Comparison of ENCODE assay signal across 14 cellular contexts in genomic region chr11:12777208-12777874, GRCh38.
DNase-seq lines count a peak whose midpoint lies in the region; ATAC-seq and TF ChIP-seq lines count a peak whose summit lies in the region.
"Had no signal": no experiment of that assay in that cellular context is flagged by ENCODE, and none has a peak within 500 bp of the region (broad histone marks: within the 10 kb centered on the region; RNA-seq: fewer than 3 reads in every experiment).

No MANE protein-coding gene starts in this region.

- TF ChIP-seq CTCF in fibroblast of mammary gland (conservative IDR thresholded peaks at IDR 0.05; ENCODE audit: control insufficient read depth, insufficient read depth, low read depth, low read length), result no peak

- DNase-seq in EL (peak; percentile 44), NCI-H2029 (lab: John Stamatoyannopoulos, UW) (peak; percentile 71), fibroblast of mammary gland (ENCODE audit: low read depth) (peak; percentile 77), sciatic nerve (ENCODE audit: low spot score) (no peak), NCI-H187 (lab: John Stamatoyannopoulos, UW) (no peak), NCI-H2081 treated with DMSO at 0.1 percent for 48 hours (lab: John Stamatoyannopoulos, UW) (no peak)
- DNase-seq in activated CD4-positive, alpha-beta T cell treated with anti-CD3 and anti-CD28 coated beads for 48 hours, result no peak
- DNase-seq: activated CD4-positive, alpha-beta memory T cell treated with anti-CD3 and anti-CD28 coated beads, Interleukin-2, amount 10 ng/mL, durations not matched to agents 7 days and 5 days; activated naive CD4-positive, alpha-beta T cell; glutamatergic neuron; KBM-7; T-helper 9 cell had no signal

- intact Hi-C loops in sciatic nerve (cut with DNase I), result no loop called here

- no peak overlapping the region for H3K4me3 ChIP-seq in fibroblast of mammary gland (ENCODE audit: control insufficient read depth, low read depth, low read length)
- H3K4me3 ChIP-seq: prostate gland had no signal

- ATAC-seq in sciatic nerve (peak; percentile 74), HG03439 (IDR thresholded peaks at IDR 0.05; ENCODE audit: unreplicated experiment) (no peak)

Comparison
In these comparisons a context has a peak if more than half of its experiments do, and no peak if none do; other contexts are left out.
1. DNase-seq: peak in EL (single experiment), NCI-H2029 (single experiment) and fibroblast of mammary gland (single experiment); none in sciatic nerve (single experiment), NCI-H187 (0 of 2), activated CD4-positive, alpha-beta T cell treated with anti-CD3 and anti-CD28 coated beads for 48 hours (single experiment) and NCI-H2081 treated with DMSO at 0.1 percent for 48 hours (single experiment).